Comparison of ENCODE assay signal across 11 cellular contexts in the genomic region with DNA sequence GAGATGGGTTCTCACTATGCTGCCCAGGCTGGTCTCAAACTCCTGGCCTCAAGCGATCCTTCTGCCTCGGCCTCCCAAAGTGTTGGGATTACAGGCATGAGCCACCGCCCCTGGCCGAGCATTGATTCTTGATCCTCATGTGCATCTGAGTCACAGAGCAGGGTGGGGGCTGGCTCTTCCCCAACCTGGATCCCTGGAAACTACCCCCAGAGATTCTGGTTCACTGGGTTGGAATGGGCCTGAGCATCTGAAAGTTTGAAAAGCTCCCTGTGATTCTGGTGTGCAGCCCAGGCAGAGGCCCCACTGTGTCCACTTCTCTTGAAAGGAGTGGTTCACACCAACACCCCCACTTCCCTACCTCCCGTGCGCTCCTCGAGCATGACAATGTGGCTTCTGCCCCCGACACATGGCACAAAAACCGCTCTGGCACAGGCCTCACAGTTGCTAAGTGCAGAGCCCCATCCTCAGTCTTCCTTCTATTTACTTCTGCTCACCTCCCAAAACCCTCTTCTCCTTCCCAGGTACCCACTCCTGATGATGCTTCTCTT. TPM values are rescaled to one million over a fixed set of nuclear protein-coding genes. Genes with fewer than 3 reads are reported as not detected.
"Had no signal": no experiment of that assay in that cellular context is flagged by ENCODE, and none has a peak within 500 bp of the region (broad histone marks: within the 10 kb centered on the region; RNA-seq: fewer than 3 reads in every experiment).

No MANE protein-coding gene starts in this region.

- H3K27me3 Mint-ChIP-seq: activated CD8-positive, alpha-beta memory T cell treated with anti-CD3 and anti-CD28 coated beads, Interleukin-2, amount 10 ng/mL, durations not matched to agents 7 days and 5 days; activated naive CD8-positive, alpha-beta T cell treated with anti-CD3 and anti-CD28 coated beads, Interleukin-2, amount 50 U/mL, for 24 hours; naive thymus-derived CD8-positive, alpha-beta T cell had no signal

- H3K4me3 Mint-ChIP-seq: activated CD8-positive, alpha-beta memory T cell treated with anti-CD3 and anti-CD28 coated beads, Interleukin-2, amount 10 ng/mL, durations not matched to agents 7 days and 5 days; activated naive CD8-positive, alpha-beta T cell treated with anti-CD3 and anti-CD28 coated beads, Interleukin-2, amount 50 U/mL, for 24 hours; activated T-cell treated with anti-CD3 and anti-CD28 coated beads, Interleukin-2, amount 50 U/mL, for 4 hours; naive thymus-derived CD8-positive, alpha-beta T cell had no signal

- ATAC-seq: activated CD8-positive, alpha-beta memory T cell treated with anti-CD3 and anti-CD28 coated beads, Interleukin-2, amount 10 ng/mL, durations not matched to agents 7 days and 5 days; activated naive CD8-positive, alpha-beta T cell treated with anti-CD3 and anti-CD28 coated beads, Interleukin-2, amount 50 U/mL, for 24 hours; activated T-cell treated with anti-CD3 and anti-CD28 coated beads, Interleukin-2, amount 50 U/mL, for 4 hours; naive thymus-derived CD8-positive, alpha-beta T cell had no signal

- H3K36me3 Mint-ChIP-seq: naive thymus-derived CD8-positive, alpha-beta T cell had no signal

- DNase-seq: activated CD4-positive, alpha-beta T cell treated with anti-CD3 and anti-CD28 coated beads, Interleukin-2, amount 50 U/mL, for 4 hours; activated CD4-positive, CD25-positive, alpha-beta regulatory T cell treated with anti-CD3 and anti-CD28 coated beads, Interleukin-2, amount 50 U/mL, for 72 hours; activated CD8-positive, alpha-beta memory T cell treated with anti-CD3 and anti-CD28 coated beads, Interleukin-2, amount 10 ng/mL, durations not matched to agents 7 days and 5 days; activated naive CD8-positive, alpha-beta T cell treated with anti-CD3 and anti-CD28 coated beads, Interleukin-2, amount 50 U/mL, for 24 hours; activated T-cell treated with anti-CD3 and anti-CD28 coated beads, Interleukin-2, amount 50 U/mL, for 4 hours; effector memory CD4-positive, alpha-beta T cell; kidney glomerular epithelial cell; naive thymus-derived CD8-positive, alpha-beta T cell; small intestine; tibial artery had no signal

- H3K27ac Mint-ChIP-seq: activated CD8-positive, alpha-beta memory T cell treated with anti-CD3 and anti-CD28 coated beads, Interleukin-2, amount 10 ng/mL, durations not matched to agents 7 days and 5 days; activated naive CD8-positive, alpha-beta T cell treated with anti-CD3 and anti-CD28 coated beads, Interleukin-2, amount 50 U/mL, for 24 hours had no signal

- H3K9me3 Mint-ChIP-seq: activated naive CD8-positive, alpha-beta T cell treated with anti-CD3 and anti-CD28 coated beads, Interleukin-2, amount 50 U/mL, for 24 hours; activated T-cell treated with anti-CD3 and anti-CD28 coated beads, Interleukin-2, amount 50 U/mL, for 4 hours; naive thymus-derived CD8-positive, alpha-beta T cell had no signal

RNA-seq across cellular contexts. Expression of a gene that starts 20.6 kb away (rescaled TPM):
- total RNA-seq: osteocyte had no signal
